ENCODE assay signal across 1 cellular context in genomic region chr16:80573700-80574120, GRCh38.
TF ChIP-seq lines count a peak whose summit lies in the region.

No MANE protein-coding gene starts in this region.

TF ChIP-seq in HEK293, 187 proteins besides CTCF, POLR2A, EP300 and RAD21 (continued from another document and continues in another):
- TF ChIP-seq PRDM2 (tag by site-specific recombination; IDR thresholded peaks at IDR 0.05; ENCODE audit: borderline replicate concordance), result no peak
- no peak for TF ChIP-seq ZNF184 (tag by site-specific recombination; IDR thresholded peaks at IDR 0.05)
- no peak for TF ChIP-seq ZNF473 (tag by site-specific recombination; IDR thresholded peaks at IDR 0.05)
- TF ChIP-seq ZNF416 (tag by site-specific recombination; IDR thresholded peaks at IDR 0.05), result no peak
- peak; percentile 42; the same call in 1 of the 2 replicates for TF ChIP-seq HIC1 (tag by site-specific recombination; IDR thresholded peaks at IDR 0.05)
- no peak for TF ChIP-seq ZSCAN23 (tag by site-specific recombination; IDR thresholded peaks at IDR 0.05)
- TF ChIP-seq ZNF404 (tag by site-specific recombination; IDR thresholded peaks at IDR 0.05), result no peak
- peak; percentile 95 for TF ChIP-seq ZNF843 (tag by site-specific recombination; IDR thresholded peaks at IDR 0.05)
- TF ChIP-seq ZBTB1 (tag by site-specific recombination; IDR thresholded peaks at IDR 0.05), result no peak
- TF ChIP-seq ZFP3 (tag by site-specific recombination; IDR thresholded peaks at IDR 0.05; ENCODE audit: low read depth), result no peak
- no peak for TF ChIP-seq ZNF211 (tag by site-specific recombination; IDR thresholded peaks at IDR 0.05; ENCODE audit: low read depth)
- no peak for TF ChIP-seq ZNF747 (tag by site-specific recombination; IDR thresholded peaks at IDR 0.05)
- no peak for TF ChIP-seq ZNF433 (tag by site-specific recombination; IDR thresholded peaks at IDR 0.05; ENCODE audit: low read depth)
- no peak for TF ChIP-seq ZNF571 (tag by site-specific recombination; IDR thresholded peaks at IDR 0.05)
- TF ChIP-seq ZNF664 (tag by site-specific recombination; IDR thresholded peaks at IDR 0.05), result peak; percentile 78
- TF ChIP-seq ZNF132 (tag by site-specific recombination; IDR thresholded peaks at IDR 0.05; ENCODE audit: borderline replicate concordance), result no peak
- TF ChIP-seq KLF10 (tag by site-specific recombination; IDR thresholded peaks at IDR 0.05), result no peak
- no peak for TF ChIP-seq AEBP2 (tag by site-specific recombination; IDR thresholded peaks at IDR 0.05; ENCODE audit: borderline replicate concordance)
- TF ChIP-seq ZBTB8A (tag by site-specific recombination; IDR thresholded peaks at IDR 0.05), result peak; percentile 69
- TF ChIP-seq GLI4 (tag by site-specific recombination; IDR thresholded peaks at IDR 0.05), result no peak
- TF ChIP-seq ZNF639 (tag by site-specific recombination; IDR thresholded peaks at IDR 0.05), result 0 out of 2 replicates have a peak, but pooled peaks have one; percentile 53
- TF ChIP-seq ZNF521 (tag by site-specific recombination; IDR thresholded peaks at IDR 0.05), result no peak
- no peak for TF ChIP-seq ZNF776 (tag by site-specific recombination; IDR thresholded peaks at IDR 0.05; ENCODE audit: borderline replicate concordance)
- TF ChIP-seq OVOL3 (tag by site-specific recombination; IDR thresholded peaks at IDR 0.05), result peak; percentile 80; the same call in 1 of the 2 replicates
- TF ChIP-seq ZNF426 (tag by site-specific recombination; IDR thresholded peaks at IDR 0.05), result no peak
- TF ChIP-seq ZNF560 (tag by site-specific recombination; IDR thresholded peaks at IDR 0.05; ENCODE audit: borderline replicate concordance), result no peak
- TF ChIP-seq KLF1 (tag by site-specific recombination; IDR thresholded peaks at IDR 0.05), result peak; percentile 86
- TF ChIP-seq ZNF555 (tag by site-specific recombination; conservative IDR thresholded peaks at IDR 0.05), result no peak
- TF ChIP-seq ZNF24 (tag by site-specific recombination; IDR thresholded peaks at IDR 0.05), result peak; percentile 87
- no peak for TF ChIP-seq ZNF548 (tag by site-specific recombination; IDR thresholded peaks at IDR 0.05)
- peak; percentile 88 for TF ChIP-seq ZBTB44 (tag by site-specific recombination; IDR thresholded peaks at IDR 0.05)
- TF ChIP-seq ZNF777 (tag by site-specific recombination; IDR thresholded peaks at IDR 0.05; ENCODE audit: borderline replicate concordance), result no peak
- peak; percentile 97 for TF ChIP-seq SP7 (tag by site-specific recombination; IDR thresholded peaks at IDR 0.05)
- 0 out of 2 replicates have a peak, but pooled peaks have one; percentile 17 for TF ChIP-seq ZNF558 (tag by site-specific recombination; IDR thresholded peaks at IDR 0.05)
- no peak for TF ChIP-seq ZNF704 (tag by site-specific recombination; IDR thresholded peaks at IDR 0.05)
- TF ChIP-seq KLF8 (tag by site-specific recombination; IDR thresholded peaks at IDR 0.05), result 0 out of 2 replicates have a peak, but pooled peaks have one; percentile 28
- no peak for TF ChIP-seq ZNF670 (tag by site-specific recombination; IDR thresholded peaks at IDR 0.05; ENCODE audit: low read depth)
- TF ChIP-seq ZNF174 (tag by site-specific recombination; IDR thresholded peaks at IDR 0.05), result no peak
- TF ChIP-seq ZFP41 (tag by site-specific recombination; IDR thresholded peaks at IDR 0.05; ENCODE audit: borderline replicate concordance), result no peak
- TF ChIP-seq ZBTB21 (tag by site-specific recombination; IDR thresholded peaks at IDR 0.05), result peak; percentile 76
- peak; percentile 39; the same call in 1 of the 2 replicates for TF ChIP-seq ZBTB20 (tag by site-specific recombination; IDR thresholded peaks at IDR 0.05)
- TF ChIP-seq ZNF580 (tag by site-specific recombination; IDR thresholded peaks at IDR 0.05), result peak; percentile 57; the same call in 1 of the 2 replicates
- peak; percentile 43; the same call in 1 of the 2 replicates for TF ChIP-seq ZFP69B (tag by site-specific recombination; IDR thresholded peaks at IDR 0.05)
- no peak for TF ChIP-seq HOXA7 (CRISPR knock-in tag; IDR thresholded peaks at IDR 0.05; ENCODE audit: borderline replicate concordance)
- no peak for TF ChIP-seq SALL2 (tag by site-specific recombination; IDR thresholded peaks at IDR 0.05; ENCODE audit: borderline replicate concordance)
- TF ChIP-seq ZSCAN4 (tag by site-specific recombination; IDR thresholded peaks at IDR 0.05), result no peak; the same call in 1 of the 2 replicates
- TF ChIP-seq PRDM4 (tag by site-specific recombination; IDR thresholded peaks at IDR 0.05), result peak; percentile 93
